Comparison of ENCODE assay signal across 7 cellular contexts in the genomic region with DNA sequence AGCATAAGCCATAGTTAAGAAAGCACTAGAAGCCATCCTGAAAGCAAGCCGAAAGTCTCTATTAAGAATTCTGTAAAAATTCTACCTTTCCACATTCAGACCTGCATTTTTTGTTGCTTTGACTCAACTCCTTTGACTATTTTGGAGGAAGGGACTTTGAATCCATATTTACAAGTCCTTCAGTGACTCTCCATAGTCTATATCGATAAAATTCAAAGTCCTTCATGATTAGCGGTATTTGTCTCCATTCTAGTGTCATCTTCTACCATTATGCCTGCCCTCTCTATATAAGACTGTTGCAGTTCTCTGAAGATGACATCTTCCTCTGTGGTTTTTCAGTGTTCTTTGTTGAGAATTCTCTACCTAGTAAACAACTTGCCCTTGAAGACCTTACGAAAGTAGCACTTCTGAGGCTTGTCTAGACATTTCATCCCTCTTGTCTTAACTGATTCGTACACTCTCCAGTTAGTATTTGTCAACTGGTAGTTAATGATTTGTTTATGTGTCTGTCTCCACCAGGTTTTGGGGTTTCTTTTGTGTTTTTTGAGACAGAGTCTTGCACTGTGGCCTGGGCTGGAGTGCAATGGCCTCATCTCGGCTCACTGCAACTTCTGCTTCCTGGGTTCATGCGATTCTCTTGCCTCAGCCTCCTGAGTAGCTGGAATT. TPM values are rescaled to one million over a fixed set of nuclear protein-coding genes. Genes with fewer than 3 reads are reported as not detected.
DNase-seq lines count a peak whose midpoint lies in the region; ATAC-seq and TF ChIP-seq lines count a peak whose summit lies in the region.

No MANE protein-coding gene starts in this region.

- TF ChIP-seq CTCF in GM23338 (conservative IDR thresholded peaks at IDR 0.05; ENCODE audit: low read depth in 2 of 2) (no peak), epithelial cell of proximal tubule (conservative IDR thresholded peaks at IDR 0.05; ENCODE audit: low read depth, low read length) (no peak), upper lobe of right lung (IDR thresholded peaks at IDR 0.05) (no peak), gastroesophageal sphincter (IDR thresholded peaks at IDR 0.05) (no peak)

- H3K36me3 Mint-ChIP-seq in GM23338 (ENCODE audit: low read depth), result no peaks in the 10 kb centered on the region; the same call in 2 of the 3 replicates

- peak overlapping the region; percentile 77 for H3K4me2 ChIP-seq in GM23338

- no peak overlapping the region for H3K27ac Mint-ChIP-seq in GM23338

- H4K20me1 ChIP-seq in GM23338 (replicated peaks; ENCODE audit: insufficient read depth), result peaks cover 19% of the 10 kb centered on the region

- DNase-seq in GM23338 (ENCODE audit: low spot score), result no peak
- DNase-seq in NAMALWA (ENCODE audit: low spot score), result peak; percentile 22
- DNase-seq in epithelial cell of proximal tubule (ENCODE audit: low read depth), result no peak
- no peak for DNase-seq in upper lobe of right lung
- DNase-seq in DMS153 treated with DMSO at 0.1 percent for 48 hours (lab: John Stamatoyannopoulos, UW; ENCODE audit: unreplicated experiment), result no peak

- TF ChIP-seq EP300 in gastroesophageal sphincter (IDR thresholded peaks at IDR 0.05), result no peak

- H3K27me3 Mint-ChIP-seq in GM23338 (ENCODE audit: insufficient read depth, low read depth, poor library complexity), result peaks cover 6% of the 10 kb centered on the region

- H3K9me3 ChIP-seq in upper lobe of right lung, result no peaks in the 10 kb centered on the region
- H3K9me3 ChIP-seq in gastroesophageal sphincter, result no peaks in the 10 kb centered on the region

- H3K4me3 ChIP-seq in GM23338 (peak overlapping the region; percentile 72), epithelial cell of proximal tubule (ENCODE audit: low read depth, low read length) (peak overlapping the region; percentile 65), upper lobe of right lung (peak overlapping the region; percentile 75), gastroesophageal sphincter (peak overlapping the region in 1 of 2 donors; percentile 99)

- H3F3A ChIP-seq in GM23338 (replicated peaks; ENCODE audit: low read depth), result no peaks in the 10 kb centered on the region

- H3K4me3 Mint-ChIP-seq in GM23338, result peak overlapping the region; percentile 94

- no peaks in the 10 kb centered on the region for H3K36me3 ChIP-seq in GM23338 (ENCODE audit: insufficient read depth)
- no peaks in the 10 kb centered on the region for H3K36me3 ChIP-seq in upper lobe of right lung
- no peaks in the 10 kb centered on the region for H3K36me3 ChIP-seq in gastroesophageal sphincter

- H3K4me1 Mint-ChIP-seq in GM23338, result peaks cover 42% of the 10 kb centered on the region

- H3K27ac ChIP-seq in GM23338 (ENCODE audit: low read depth) (no peak overlapping the region), upper lobe of right lung (no peak overlapping the region), gastroesophageal sphincter (peak overlapping the region in 1 of 4 donors; percentile 91)

- peak; percentile 75 for ATAC-seq in GM18520 (IDR thresholded peaks at IDR 0.05; ENCODE audit: unreplicated experiment)
- ATAC-seq in GM23338, result no peak
- no peak for ATAC-seq in upper lobe of right lung
- ATAC-seq in gastroesophageal sphincter, result no peak

- no peaks in the 10 kb centered on the region for H3K27me3 ChIP-seq in GM23338 (ENCODE audit: insufficient read depth)
- no peaks in the 10 kb centered on the region for H3K27me3 ChIP-seq in upper lobe of right lung
- no peaks in the 10 kb centered on the region for H3K27me3 ChIP-seq in gastroesophageal sphincter

- no peaks in the 10 kb centered on the region; the same call in 2 of the 3 replicates for H3K9me3 Mint-ChIP-seq in GM23338

- no peak overlapping the region for H2AFZ ChIP-seq in GM23338

- intact Hi-C loops in upper lobe of right lung (cut with DNase I), result no loop called here

- H3K9me2 ChIP-seq in GM23338 (ENCODE audit: insufficient read depth), result no peaks in the 10 kb centered on the region

- H3K79me2 ChIP-seq in GM23338 (replicated peaks; ENCODE audit: insufficient read depth), result peaks cover 57% of the 10 kb centered on the region

- no peak for TF ChIP-seq POLR2A in gastroesophageal sphincter (IDR thresholded peaks at IDR 0.05)

- H3K4me1 ChIP-seq in GM23338 (ENCODE audit: insufficient read depth), result peaks cover 30% of the 10 kb centered on the region
- H3K4me1 ChIP-seq in upper lobe of right lung, result peaks cover 25% of the 10 kb centered on the region
- peaks cover 2 to 54% (median 14%) of the 10 kb centered on the region in 3 donors for H3K4me1 ChIP-seq in gastroesophageal sphincter

- 89 to 94% methylated on average over 6 to 7 of the region's 7 CpGs for WGBS in gastroesophageal sphincter (ENCODE audit: low coverage in 1 of 2), 2 donors

TF ChIP-seq in GM23338, 12 proteins besides CTCF, POLR2A, EP300 and RAD21 (continues in another document):
- TF ChIP-seq, protein P1, sequence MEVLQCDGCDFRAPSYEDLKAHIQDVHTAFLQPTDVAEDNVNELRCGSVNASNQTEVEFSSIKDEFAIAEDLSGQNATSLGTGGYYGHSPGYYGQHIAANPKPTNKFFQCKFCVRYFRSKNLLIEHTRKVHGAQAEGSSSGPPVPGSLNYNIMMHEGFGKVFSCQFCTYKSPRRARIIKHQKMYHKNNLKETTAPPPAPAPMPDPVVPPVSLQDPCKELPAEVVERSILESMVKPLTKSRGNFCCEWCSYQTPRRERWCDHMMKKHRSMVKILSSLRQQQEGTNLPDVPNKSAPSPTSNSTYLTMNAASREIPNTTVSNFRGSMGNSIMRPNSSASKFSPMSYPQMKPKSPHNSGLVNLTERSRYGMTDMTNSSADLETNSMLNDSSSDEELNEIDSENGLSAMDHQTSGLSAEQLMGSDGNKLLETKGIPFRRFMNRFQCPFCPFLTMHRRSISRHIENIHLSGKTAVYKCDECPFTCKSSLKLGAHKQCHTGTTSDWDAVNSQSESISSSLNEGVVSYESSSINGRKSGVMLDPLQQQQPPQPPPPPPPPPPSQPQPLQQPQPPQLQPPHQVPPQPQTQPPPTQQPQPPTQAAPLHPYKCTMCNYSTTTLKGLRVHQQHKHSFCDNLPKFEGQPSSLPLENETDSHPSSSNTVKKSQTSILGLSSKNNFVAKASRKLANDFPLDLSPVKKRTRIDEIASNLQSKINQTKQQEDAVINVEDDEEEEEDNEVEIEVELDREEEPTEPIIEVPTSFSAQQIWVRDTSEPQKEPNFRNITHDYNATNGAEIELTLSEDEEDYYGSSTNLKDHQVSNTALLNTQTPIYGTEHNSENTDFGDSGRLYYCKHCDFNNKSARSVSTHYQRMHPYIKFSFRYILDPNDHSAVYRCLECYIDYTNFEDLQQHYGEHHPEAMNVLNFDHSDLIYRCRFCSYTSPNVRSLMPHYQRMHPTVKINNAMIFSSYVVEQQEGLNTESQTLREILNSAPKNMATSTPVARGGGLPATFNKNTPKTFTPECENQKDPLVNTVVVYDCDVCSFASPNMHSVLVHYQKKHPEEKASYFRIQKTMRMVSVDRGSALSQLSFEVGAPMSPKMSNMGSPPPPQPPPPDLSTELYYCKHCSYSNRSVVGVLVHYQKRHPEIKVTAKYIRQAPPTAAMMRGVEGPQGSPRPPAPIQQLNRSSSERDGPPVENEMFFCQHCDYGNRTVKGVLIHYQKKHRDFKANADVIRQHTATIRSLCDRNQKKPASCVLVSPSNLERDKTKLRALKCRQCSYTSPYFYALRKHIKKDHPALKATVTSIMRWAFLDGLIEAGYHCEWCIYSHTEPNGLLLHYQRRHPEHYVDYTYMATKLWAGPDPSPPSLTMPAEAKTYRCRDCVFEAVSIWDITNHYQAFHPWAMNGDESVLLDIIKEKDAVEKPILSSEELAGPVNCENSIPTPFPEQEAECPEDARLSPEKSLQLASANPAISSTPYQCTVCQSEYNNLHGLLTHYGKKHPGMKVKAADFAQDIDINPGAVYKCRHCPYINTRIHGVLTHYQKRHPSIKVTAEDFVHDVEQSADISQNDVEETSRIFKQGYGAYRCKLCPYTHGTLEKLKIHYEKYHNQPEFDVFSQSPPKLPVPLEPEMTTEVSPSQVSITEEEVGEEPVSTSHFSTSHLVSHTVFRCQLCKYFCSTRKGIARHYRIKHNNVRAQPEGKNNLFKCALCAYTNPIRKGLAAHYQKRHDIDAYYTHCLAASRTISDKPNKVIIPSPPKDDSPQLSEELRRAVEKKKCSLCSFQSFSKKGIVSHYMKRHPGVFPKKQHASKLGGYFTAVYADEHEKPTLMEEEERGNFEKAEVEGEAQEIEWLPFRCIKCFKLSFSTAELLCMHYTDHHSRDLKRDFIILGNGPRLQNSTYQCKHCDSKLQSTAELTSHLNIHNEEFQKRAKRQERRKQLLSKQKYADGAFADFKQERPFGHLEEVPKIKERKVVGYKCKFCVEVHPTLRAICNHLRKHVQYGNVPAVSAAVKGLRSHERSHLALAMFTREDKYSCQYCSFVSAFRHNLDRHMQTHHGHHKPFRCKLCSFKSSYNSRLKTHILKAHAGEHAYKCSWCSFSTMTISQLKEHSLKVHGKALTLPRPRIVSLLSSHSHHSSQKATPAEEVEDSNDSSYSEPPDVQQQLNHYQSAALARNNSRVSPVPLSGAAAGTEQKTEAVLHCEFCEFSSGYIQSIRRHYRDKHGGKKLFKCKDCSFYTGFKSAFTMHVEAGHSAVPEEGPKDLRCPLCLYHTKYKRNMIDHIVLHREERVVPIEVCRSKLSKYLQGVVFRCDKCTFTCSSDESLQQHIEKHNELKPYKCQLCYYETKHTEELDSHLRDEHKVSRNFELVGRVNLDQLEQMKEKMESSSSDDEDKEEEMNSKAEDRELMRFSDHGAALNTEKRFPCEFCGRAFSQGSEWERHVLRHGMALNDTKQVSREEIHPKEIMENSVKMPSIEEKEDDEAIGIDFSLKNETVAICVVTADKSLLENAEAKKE (CRISPR knock-in tag; IDR thresholded peaks at IDR 0.05), result no peak

RNA-seq across cellular contexts. Expression of gene CCSER2, which starts 1.7 kb away (rescaled TPM):
- total RNA-seq in GM23338 (2014; rRNA removed; shearing (Covaris generic)), result 30.6 and 33.8 TPM in 2 replicates
- polyA plus RNA-seq in GM23338 (2016; fragmentation: Nextera tagmentation; extraction: Ambion mirVana), result 25.4 and 37.2 TPM in 2 replicates
- 8.8 and 12.5 TPM in 2 replicates for total RNA-seq in epithelial cell of proximal tubule
- 74.4 TPM for total RNA-seq in upper lobe of right lung
- total RNA-seq in gastroesophageal sphincter, result 10 to 100 TPM; 64.5 to 93.5 (median 83.3) TPM
